ENCODE assay signal across 16 cellular contexts in genomic region chr21:44443891-44444285, GRCh38.
"Had no signal": no experiment of that assay in that cellular context is flagged by ENCODE, and none has a peak within 500 bp of the region (broad histone marks: within the 10 kb centered on the region; RNA-seq: fewer than 3 reads in every experiment).

No MANE protein-coding gene starts in this region.

- ATAC-seq: T-helper 17 cell had no signal

- H3K4me3 Mint-ChIP-seq: dendritic cell treated with granulocyte-macrophage colony-stimulating factor and Interleukin-4, amounts not matched to agents 40 ng/mL and 50 ng/mL, for 4 days; T-helper 17 cell had no signal

- H3K9ac ChIP-seq: parathyroid adenoma had no signal

- H3K27ac ChIP-seq: parathyroid adenoma, skin epidermis, transverse colon, WERI-Rb-1 had no signal

- H2AFZ ChIP-seq: parathyroid adenoma had no signal

- H3K4me1 Mint-ChIP-seq: T-helper 17 cell had no signal

- H3K4me3 ChIP-seq: skin epidermis, transverse colon had no signal

- H3K9me3 ChIP-seq: transverse colon had no signal

- H3K36me3 ChIP-seq: transverse colon, WERI-Rb-1 had no signal

- H3K4me1 ChIP-seq: parathyroid adenoma had no signal

- DNase-seq: activated effector memory CD4-positive, alpha-beta T cell treated with anti-CD3 and anti-CD28 coated beads, Interleukin-2, amount 50 U/mL, for 16 hours; activated T-cell treated with anti-CD3 and anti-CD28 coated beads, Interleukin-2, amount 50 U/mL, for 48 hours; anterior cingulate cortex; cerebellar nuclear complex; effector memory CD4-positive, alpha-beta T cell; foreskin melanocyte; midbrain; stimulated activated CD4-positive, alpha-beta T cell treated with anti-CD3 and anti-CD28 coated beads, Interleukin-4, amount 100 ng/mL, for 4 hours; stimulated activated naive CD4-positive, alpha-beta T cell treated with Interleukin-2 at 50 U/mL for 16 hours; substantia nigra; T-helper 17 cell; transverse colon; WERI-Rb-1 had no signal

- H3K79me2 ChIP-seq: parathyroid adenoma had no signal

- H3K27ac Mint-ChIP-seq: dendritic cell treated with granulocyte-macrophage colony-stimulating factor and Interleukin-4, amounts not matched to agents 40 ng/mL and 50 ng/mL, for 4 days; T-helper 17 cell had no signal
